In the genomic region with DNA sequence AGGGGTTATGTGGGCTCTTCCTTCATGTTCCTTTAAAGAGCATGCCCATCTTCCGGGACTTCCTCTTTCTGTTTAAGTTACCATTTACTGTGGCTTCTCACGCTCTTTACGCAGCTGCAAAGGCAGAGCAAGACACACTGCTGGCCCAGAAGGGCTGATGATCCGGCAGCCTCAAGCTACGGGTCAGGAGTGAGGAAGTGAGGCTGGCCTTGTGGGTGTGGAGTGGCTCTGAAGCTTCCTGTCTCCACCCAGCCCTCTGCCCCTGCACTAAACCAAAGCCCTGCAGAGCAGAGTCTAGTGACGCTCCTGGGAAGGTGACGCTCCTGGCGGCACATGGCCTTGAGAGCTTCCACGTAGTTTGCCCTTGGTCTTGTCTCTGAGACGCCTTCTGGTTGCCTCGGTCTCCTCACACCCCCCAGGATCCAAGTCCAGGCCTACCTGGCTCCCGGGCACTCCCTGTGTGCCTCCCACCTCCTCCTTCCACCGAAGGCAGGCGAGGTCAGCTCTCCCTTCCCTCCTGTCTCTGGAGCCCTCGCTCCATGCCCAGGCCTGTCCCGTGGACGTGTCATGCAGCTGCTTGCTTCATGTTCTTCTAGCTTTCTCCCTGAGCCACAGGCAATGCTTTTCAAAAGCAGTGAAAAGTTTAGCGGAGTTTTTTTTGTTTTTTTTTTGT, we compare ENCODE assay signal across 8 cellular contexts. TPM values are rescaled to one million over a fixed set of nuclear protein-coding genes. Genes with fewer than 3 reads are reported as not detected.
DNase-seq lines count a peak whose midpoint lies in the region; ATAC-seq and TF ChIP-seq lines count a peak whose summit lies in the region.

No MANE protein-coding gene starts in this region.

- peak overlapping the region; percentile 79 for H3K4me3 Mint-ChIP-seq in T-helper 17 cell
- peak overlapping the region; percentile 79 for H3K4me3 Mint-ChIP-seq in stimulated activated naive CD8-positive, alpha-beta T cell treated with anti-CD3 and anti-CD28 coated beads, Interleukin-15, Interleukin-2, amounts not matched to agents 100 ng/mL and 50 ng/mL, for 24 hours

- TF ChIP-seq CTCF in body of pancreas (IDR thresholded peaks at IDR 0.05), result no peak

- peak in 1 of 3 donors; percentile 38 for TF ChIP-seq POLR2A in body of pancreas (IDR thresholded peaks at IDR 0.05)

- peak overlapping the region; percentile 90 for H3K27ac Mint-ChIP-seq in T-helper 17 cell
- peak overlapping the region; percentile 99 for H3K27ac Mint-ChIP-seq in stimulated activated naive CD8-positive, alpha-beta T cell treated with anti-CD3 and anti-CD28 coated beads, Interleukin-15, Interleukin-2, amounts not matched to agents 100 ng/mL and 50 ng/mL, for 24 hours

- WGBS in body of pancreas, 2 donors, result 61 to 80% methylated on average over 18 of the region's 18 CpGs

- no peaks in the 10 kb centered on the region for H3K27me3 Mint-ChIP-seq in T-helper 17 cell
- H3K27me3 Mint-ChIP-seq in stimulated activated naive CD8-positive, alpha-beta T cell treated with anti-CD3 and anti-CD28 coated beads, Interleukin-15, Interleukin-2, amounts not matched to agents 100 ng/mL and 50 ng/mL, for 24 hours, result no peaks in the 10 kb centered on the region

- H3K4me1 Mint-ChIP-seq in T-helper 17 cell, result peaks cover 59% of the 10 kb centered on the region
- H3K4me1 Mint-ChIP-seq in stimulated activated naive CD8-positive, alpha-beta T cell treated with anti-CD3 and anti-CD28 coated beads, Interleukin-15, Interleukin-2, amounts not matched to agents 100 ng/mL and 50 ng/mL, for 24 hours (ENCODE audit: low read depth), result peaks cover 95% of the 10 kb centered on the region

- H3K9me3 ChIP-seq in T-helper 17 cell (ENCODE audit: control insufficient read depth, low read length, poor library complexity, severe bottlenecking) (no peaks in the 10 kb centered on the region), body of pancreas (no peaks in the 10 kb centered on the region), muscle layer of duodenum (ENCODE audit: control insufficient read depth in 1 of 2, low read length in 2 of 2) (no peaks in the 10 kb centered on the region)

- H3K4me1 ChIP-seq in body of pancreas, result no peaks in the 10 kb centered on the region
- H3K4me1 ChIP-seq in muscle layer of duodenum (ENCODE audit: control insufficient read depth in 1 of 2, insufficient read depth in 2 of 2, low read length in 2 of 2), result no peaks in the 10 kb centered on the region

- H3K36me3 ChIP-seq in body of pancreas (replicated peaks in 1 of 2; ENCODE audit: insufficient read depth in 1 of 2, low read depth in 2 of 2) (no peaks in the 10 kb centered on the region), muscle layer of duodenum (ENCODE audit: control insufficient read depth in 1 of 2, insufficient read depth in 2 of 2, low read length in 2 of 2) (no peaks in the 10 kb centered on the region)

- H3K9me3 Mint-ChIP-seq in stimulated activated naive CD8-positive, alpha-beta T cell treated with anti-CD3 and anti-CD28 coated beads, Interleukin-15, Interleukin-2, amounts not matched to agents 100 ng/mL and 50 ng/mL, for 24 hours, result no peaks in the 10 kb centered on the region

- intact Hi-C loops in body of pancreas (cut with DNase I), result no loop called here

- peak; percentile 85 for ATAC-seq in GM18858 (IDR thresholded peaks at IDR 0.05; ENCODE audit: unreplicated experiment)
- ATAC-seq in HG02973 (IDR thresholded peaks at IDR 0.05; ENCODE audit: unreplicated experiment), result peak; percentile 93
- ATAC-seq in T-helper 17 cell, result peak; percentile 89
- peak; percentile 58 for ATAC-seq in body of pancreas

- H3K36me3 Mint-ChIP-seq in T-helper 17 cell (ENCODE audit: low read depth), result peaks cover 2% of the 10 kb centered on the region
- peaks cover 12% of the 10 kb centered on the region for H3K36me3 Mint-ChIP-seq in stimulated activated naive CD8-positive, alpha-beta T cell treated with anti-CD3 and anti-CD28 coated beads, Interleukin-15, Interleukin-2, amounts not matched to agents 100 ng/mL and 50 ng/mL, for 24 hours (ENCODE audit: low read depth)

- no peaks in the 10 kb centered on the region for H3K27me3 ChIP-seq in body of pancreas
- H3K27me3 ChIP-seq in muscle layer of duodenum (ENCODE audit: low read depth, low read length), result no peaks in the 10 kb centered on the region

- H3K4me3 ChIP-seq in body of pancreas (no peak overlapping the region), muscle layer of duodenum (ENCODE audit: low read depth in 1 of 2, low read length in 2 of 2) (no peak overlapping the region)

- H3K27ac ChIP-seq in body of pancreas (peak overlapping the region in 1 of 4 donors; percentile 55), muscle layer of duodenum (ENCODE audit: low read length) (peak overlapping the region; percentile 30)

- peak; percentile 47 to 64 (median 51) for DNase-seq in T-helper 17 cell
- peak in 3 of 4 donors; percentile 26 to 80 (median 34) for DNase-seq in body of pancreas
- no peak for DNase-seq in DMS53 treated with DMSO at 0.1 percent for 48 hours (lab: John Stamatoyannopoulos, UW; ENCODE audit: unreplicated experiment)
- no peak for DNase-seq in NCI-H1436 (lab: John Stamatoyannopoulos, UW)

RNA-seq across cellular contexts. Expression of a gene that starts 50.3 kb away (rescaled TPM):
- total RNA-seq in T-helper 17 cell, result 100 to 1,000 TPM; 365 to 393 TPM
- total RNA-seq in body of pancreas, result 1 to 10 TPM; 6.6 to 7.8 TPM

Comparison
In these comparisons a context has a peak if more than half of its experiments do, and no peak if none do; other contexts are left out.
1. DNase-seq: peak in T-helper 17 cell (3 of 3) and body of pancreas (3 of 4); none in DMS53 treated with DMSO at 0.1 percent for 48 hours (single experiment) and NCI-H1436 (single experiment).
2. RNA of a gene that starts 50.3 kb away (total RNA-seq): 365 to 393 TPM in T-helper 17 cell; 6.6 to 7.8 TPM in body of pancreas; every median in the first group is over 10 times any median in the second.
3. Peak in every context shown above with its lines, with median percentiles within 50 percentile points of each other: ATAC-seq.